ENCODE assay signal across 21 cellular contexts in the genomic region with DNA sequence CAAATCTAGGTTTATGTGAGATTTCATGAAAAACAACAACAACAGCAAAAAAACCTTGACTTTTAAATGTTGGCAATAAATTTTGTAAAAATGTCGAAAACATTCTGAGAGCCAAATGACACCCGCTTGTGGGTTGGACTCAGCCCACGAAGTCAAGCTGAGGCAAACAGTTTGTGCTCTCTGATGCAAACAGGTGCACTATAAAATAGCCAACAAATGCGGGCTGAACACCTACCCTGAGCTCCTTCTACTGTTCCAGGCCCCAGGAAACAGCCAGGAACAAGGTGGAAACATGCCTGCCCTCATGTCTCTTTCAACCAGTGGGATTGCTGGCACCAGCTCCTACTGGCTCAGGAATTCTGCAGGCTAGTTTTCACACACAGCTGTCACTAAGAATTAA.
"Had no signal": no experiment of that assay in that cellular context is flagged by ENCODE, and none has a peak within 500 bp of the region (broad histone marks: within the 10 kb centered on the region; RNA-seq: fewer than 3 reads in every experiment).

No MANE protein-coding gene starts in this region.

- H3K4me3 ChIP-seq: MG63, SJSA1, SK-N-MC had no signal

- H3K36me3 ChIP-seq: MG63, SJSA1 had no signal

- H3K27ac ChIP-seq: RWPE1, SJSA1, SK-N-MC had no signal

- DNase-seq: IMR-90, Karpas-422, KG1, MG63, NCI-H1092, NCI-H1105 treated with DMSO at 0.1 percent for 48 hours, NCI-H1417 treated with DMSO at 0.1 percent for 48 hours, NCI-H146, NCI-H1694 treated with DMSO at 0.1 percent for 48 hours, NCI-H1930, NCI-H2081, NCI-H2107, NCI-H2227 treated with DMSO at 0.1 percent for 48 hours, NCI-H524, NCI-H526 treated with DMSO at 0.1 percent for 48 hours, NCI-H748 treated with DMSO at 0.1 percent for 48 hours, SIG-M5 had no signal

- H3K9me3 ChIP-seq: MG63, SJSA1 had no signal

- FAIRE-seq: RCC 7860 had no signal

- H3K27me3 ChIP-seq: MG63, SJSA1 had no signal

- H3K4me1 ChIP-seq: SJSA1 had no signal
